18 cellular contexts compared by ENCODE assay signal in the genomic region with DNA sequence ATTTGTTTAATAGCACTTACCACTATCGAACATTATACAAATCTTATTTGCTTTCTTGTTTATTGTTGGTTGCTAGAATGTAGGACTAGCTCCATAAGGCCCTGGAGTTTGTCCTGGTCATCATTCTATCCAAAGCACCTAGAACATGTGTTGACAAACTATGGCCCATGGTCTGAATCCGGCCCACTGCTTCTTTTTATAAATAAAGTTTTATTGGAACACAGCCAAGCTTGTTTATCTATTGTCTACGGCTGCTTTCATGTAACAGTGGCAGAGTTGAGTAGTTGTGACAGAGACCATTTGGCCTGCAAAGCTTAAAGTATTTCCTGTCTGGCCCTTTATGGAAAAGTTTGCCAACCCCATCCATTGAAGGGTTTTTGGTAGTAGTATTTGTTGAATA.
"Had no signal": no experiment of that assay in that cellular context is flagged by ENCODE, and none has a peak within 500 bp of the region (broad histone marks: within the 10 kb centered on the region; RNA-seq: fewer than 3 reads in every experiment).

No MANE protein-coding gene starts in this region.

- H3K4me3 ChIP-seq: cardiac muscle cell, dorsolateral prefrontal cortex, gastroesophageal sphincter, heart right ventricle, mucosa of descending colon, suprapubic skin had no signal

- H3K4me1 ChIP-seq: suprapubic skin had no signal

- H3K9me3 ChIP-seq: gastroesophageal sphincter, heart right ventricle, mucosa of descending colon, suprapubic skin had no signal

- FAIRE-seq: small intestine, TTC549 had no signal

- H3K27ac ChIP-seq: cardiac muscle cell, dorsolateral prefrontal cortex, gastroesophageal sphincter, suprapubic skin had no signal

- H3K27me3 ChIP-seq: cardiac muscle cell, dorsolateral prefrontal cortex, gastroesophageal sphincter, heart right ventricle, suprapubic skin had no signal

- DNase-seq: activated CD4-positive, alpha-beta T cell treated with anti-CD3 and anti-CD28 coated beads for 48 hours; activated naive CD4-positive, alpha-beta T cell treated with Interleukin-2 at 50 U/mL for 16 hours; dorsolateral prefrontal cortex; endodermal cell; heart right ventricle; islet precursor cell; mucosa of descending colon; naive thymus-derived CD8-positive, alpha-beta T cell; retina; small intestine; stimulated activated CD4-positive, alpha-beta T cell treated with anti-CD3 and anti-CD28 coated beads, Interleukin-4, amount 100 ng/mL, for 4 hours; stimulated activated CD8-positive, alpha-beta memory T cell treated with anti-CD3 and anti-CD28 coated beads, Interleukin-4, amount 100 ng/mL, for 48 hours; trophoblast cell had no signal

- H3K36me3 ChIP-seq: cardiac muscle cell had no signal

- ATAC-seq: gastroesophageal sphincter; mucosa of descending colon; naive thymus-derived CD8-positive, alpha-beta T cell; WTC11 had no signal
